Comparison of ENCODE assay signal across 7 cellular contexts in genomic region chr3:185856652-185857051, GRCh38. TPM values are rescaled to one million over a fixed set of nuclear protein-coding genes. Genes with fewer than 3 reads are reported as not detected.
"Had no signal": no experiment of that assay in that cellular context is flagged by ENCODE, and none has a peak within 500 bp of the region (broad histone marks: within the 10 kb centered on the region; RNA-seq: fewer than 3 reads in every experiment).

No MANE protein-coding gene starts in this region.

- H2AFZ ChIP-seq: GM23338 had no signal

- H3K4me3 Mint-ChIP-seq: GM23338, HFFc6, IgD-negative memory B cell had no signal

- H3K4me3 ChIP-seq: GM23338, HAP-1 had no signal

- H3K4me1 ChIP-seq: HAP-1 had no signal

- ATAC-seq: GM23338 had no signal

- DNase-seq: H7, HFFc6, KG1 had no signal

- H3K4me1 Mint-ChIP-seq: GM23338, IgD-negative memory B cell had no signal

- H3K4me2 ChIP-seq: GM23338 had no signal

- FAIRE-seq: HTR-8/SVneo had no signal

- H3K27ac Mint-ChIP-seq: GM23338, HFFc6, IgD-negative memory B cell had no signal

- H3K9me3 ChIP-seq: HAP-1 had no signal

- H3K36me3 ChIP-seq: HAP-1 had no signal

- H3K27me3 Mint-ChIP-seq: IgD-negative memory B cell had no signal

RNA-seq across cellular contexts. Expression of gene IGF2BP2, which starts 31.8 kb away (rescaled TPM):
- polyA plus RNA-seq: IgD-negative memory B cell had no signal
